ENCODE assay signal across 11 cellular contexts in the genomic region with DNA sequence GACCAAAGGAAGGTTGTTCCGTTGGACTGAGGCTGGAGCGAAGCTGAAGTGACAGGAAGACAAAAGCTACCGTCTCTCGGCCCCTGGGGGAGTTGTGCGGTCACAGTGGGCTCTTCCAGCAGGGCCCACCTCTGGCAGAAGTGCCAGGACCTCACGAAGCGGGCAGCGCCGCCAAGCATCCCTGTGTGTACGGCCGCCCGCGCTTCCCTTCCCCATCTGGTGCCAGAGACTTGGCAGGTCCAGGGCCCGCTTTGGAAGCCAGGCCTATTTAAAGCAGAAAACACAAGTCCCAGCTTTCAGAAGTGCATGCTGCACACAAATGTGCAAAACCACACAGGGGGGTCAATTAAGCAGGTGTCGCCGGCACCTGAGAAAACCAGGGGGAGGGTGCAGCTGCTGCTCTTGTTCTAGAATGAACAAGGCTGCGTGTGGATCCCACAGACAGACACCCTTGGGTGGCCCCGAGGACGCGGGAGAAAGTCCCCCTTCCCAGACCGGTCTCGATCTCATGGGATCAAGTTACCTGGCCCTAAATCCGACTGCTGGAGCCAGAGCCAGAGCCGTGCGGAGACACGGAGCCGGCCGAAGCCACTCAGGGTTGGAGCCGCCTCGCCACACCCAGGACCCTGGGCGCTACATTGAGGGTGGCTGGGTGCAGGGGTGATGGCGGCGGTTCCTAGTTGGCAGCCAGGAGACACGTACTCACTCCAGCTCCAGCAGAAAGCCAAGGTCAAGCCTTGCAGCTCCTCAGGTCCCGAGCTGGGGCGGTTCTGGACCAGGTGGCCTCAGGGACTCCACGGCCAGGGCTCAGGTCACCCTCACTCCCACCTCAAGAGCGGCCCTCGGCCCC.
"Had no signal": no experiment of that assay in that cellular context is flagged by ENCODE, and none has a peak within 500 bp of the region (broad histone marks: within the 10 kb centered on the region; RNA-seq: fewer than 3 reads in every experiment).

No MANE protein-coding gene starts in this region.

- ATAC-seq: mucosa of descending colon; naive thymus-derived CD8-positive, alpha-beta T cell had no signal

- H3K4me3 ChIP-seq: mucosa of descending colon, thoracic aorta had no signal

- H3K36me3 ChIP-seq: thoracic aorta had no signal

- DNase-seq: activated CD4-positive, CD25-positive, alpha-beta regulatory T cell; activated naive CD4-positive, alpha-beta T cell treated with anti-CD3 and anti-CD28 coated beads for 36 hours; caudate nucleus; hypothalamus; mucosa of descending colon; SIG-M5; stimulated activated CD4-positive, alpha-beta T cell treated with anti-CD3 and anti-CD28 coated beads, Interleukin-4, amount 100 ng/mL, for 1 hour; stimulated activated naive CD8-positive, alpha-beta T cell treated with anti-CD3 and anti-CD28 coated beads, Interleukin-15, amount 100 ng/mL, for 72 hours; T-helper 2 cell had no signal

- H3K27ac ChIP-seq: thoracic aorta had no signal

- H3K27ac Mint-ChIP-seq: activated naive CD4-positive, alpha-beta T cell treated with anti-CD3 and anti-CD28 coated beads for 36 hours; naive thymus-derived CD8-positive, alpha-beta T cell; stimulated activated naive CD8-positive, alpha-beta T cell treated with anti-CD3 and anti-CD28 coated beads, Interleukin-15, amount 100 ng/mL, for 72 hours had no signal

- H3K36me3 Mint-ChIP-seq: naive thymus-derived CD8-positive, alpha-beta T cell had no signal

- H3K9me3 ChIP-seq: mucosa of descending colon, thoracic aorta had no signal

- H3K4me1 Mint-ChIP-seq: stimulated activated naive CD8-positive, alpha-beta T cell treated with anti-CD3 and anti-CD28 coated beads, Interleukin-15, amount 100 ng/mL, for 72 hours had no signal

- H3K27me3 Mint-ChIP-seq: stimulated activated naive CD8-positive, alpha-beta T cell treated with anti-CD3 and anti-CD28 coated beads, Interleukin-15, amount 100 ng/mL, for 72 hours had no signal

- H3K4me3 Mint-ChIP-seq: activated naive CD4-positive, alpha-beta T cell treated with anti-CD3 and anti-CD28 coated beads for 36 hours; naive thymus-derived CD8-positive, alpha-beta T cell; stimulated activated naive CD8-positive, alpha-beta T cell treated with anti-CD3 and anti-CD28 coated beads, Interleukin-15, amount 100 ng/mL, for 72 hours had no signal
